ENCODE assay signal across 24 cellular contexts in the genomic region with DNA sequence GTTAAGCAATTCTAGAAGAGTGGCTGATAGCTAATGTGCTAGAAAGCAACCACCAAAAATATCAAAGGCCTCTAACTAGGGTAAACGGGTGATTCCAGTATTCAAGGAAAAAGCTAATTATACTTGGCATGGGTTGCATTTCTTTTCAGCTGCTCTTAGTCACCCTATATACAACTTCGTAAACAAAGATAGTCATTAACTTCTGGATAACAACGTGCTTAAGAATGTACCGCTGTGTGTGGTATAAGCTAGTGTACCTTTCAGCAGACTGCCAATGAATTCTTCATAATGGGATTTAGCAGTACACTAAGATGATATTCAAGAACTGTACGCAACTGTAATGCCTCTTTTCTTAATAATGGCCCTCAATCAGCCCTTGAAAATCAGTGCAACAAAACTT. TPM values are rescaled to one million over a fixed set of nuclear protein-coding genes. Genes with fewer than 3 reads are reported as not detected.
A peak's percentile ranks its signal among the peaks of the same experiment; 100 is the strongest.
DNase-seq lines count a peak whose midpoint lies in the region; ATAC-seq, FAIRE-seq and TF ChIP-seq lines count a peak whose summit lies in the region.
"Had no signal": no experiment of that assay in that cellular context is flagged by ENCODE, and none has a peak within 500 bp of the region (broad histone marks: within the 10 kb centered on the region; RNA-seq: fewer than 3 reads in every experiment).

No MANE protein-coding gene starts in this region.

- no peaks in the 10 kb centered on the region for H3K9me3 ChIP-seq in mesenchymal stem cell (ENCODE audit: control insufficient read depth, low read length)
- H3K9me3 ChIP-seq: upper lobe of left lung had no signal

- H3K4me2 ChIP-seq in mesenchymal stem cell (ENCODE audit: low read length, poor library complexity, severe bottlenecking) = no peak overlapping the region
- H3K4me2 ChIP-seq: GM23338 had no signal

- H3K36me3 ChIP-seq in mesenchymal stem cell (ENCODE audit: control insufficient read depth in 1 of 2, insufficient read depth in 2 of 2, low read depth in 1 of 2, low read length in 2 of 2) = peaks cover 17 to 71% of the 10 kb centered on the region in 2 experiments

- FAIRE-seq in GM12891 (lab: Jason Lieb, UNC) = peak; percentile 65
- FAIRE-seq: frontal cortex, HTR-8/SVneo, kidney had no signal

- H2AK5ac ChIP-seq in mesenchymal stem cell (ENCODE audit: low read length, severe bottlenecking) = no peak overlapping the region

- no peak overlapping the region for H3K14ac ChIP-seq in mesenchymal stem cell (ENCODE audit: low read length in 2 of 2)

- H3K9ac ChIP-seq in mesenchymal stem cell (ENCODE audit: low read length) = no peak overlapping the region

- H3K4me3 ChIP-seq in astrocyte of the cerebellum (ENCODE audit: low read depth, low read length) (no peak overlapping the region), mesenchymal stem cell (ENCODE audit: insufficient read depth in 1 of 2, low read depth in 1 of 2, low read length in 2 of 2) (no peak overlapping the region)
- H3K4me3 ChIP-seq: GM23338, upper lobe of left lung had no signal

- no peaks in the 10 kb centered on the region for H3K27me3 ChIP-seq in mesenchymal stem cell (ENCODE audit: control insufficient read depth in 1 of 2, insufficient read depth in 1 of 2, low read length in 2 of 2)
- H3K27me3 ChIP-seq: upper lobe of left lung had no signal

- no peak overlapping the region for H4K91ac ChIP-seq in mesenchymal stem cell (ENCODE audit: low read length)

- TF ChIP-seq CTCF in astrocyte of the cerebellum (IDR thresholded peaks at IDR 0.05; ENCODE audit: low read depth, low read length, missing control alignments) (no peak), GM10248 (IDR thresholded peaks at IDR 0.05; ENCODE audit: control extremely low read depth, extremely low read depth, low read depth, missing control alignments) (no peak)

- CTCF ChIA-PET in GM10248 (lab: Yijun Ruan, JAX) = interaction anchor here (1.2 kb wide), 1 partner anchor 12 kb away, joined by 3 read pairs; no protein-coding TSS in a partner anchor

- no peak overlapping the region for H2BK15ac ChIP-seq in mesenchymal stem cell (ENCODE audit: low read depth, poor library complexity, severe bottlenecking)

- POLR2A ChIA-PET in GM10248 (lab: Yijun Ruan, JAX) = interaction anchor here (0.6 kb wide), 1 partner anchor 1224 kb away, joined by 3 read pairs; no protein-coding TSS in a partner anchor

- peaks cover 11% of the 10 kb centered on the region for H3K79me1 ChIP-seq in mesenchymal stem cell (replicated peaks; ENCODE audit: low read length, poor library complexity, severe bottlenecking)

- H3K4ac ChIP-seq in mesenchymal stem cell (ENCODE audit: low read depth in 1 of 2, low read length in 2 of 2) = no peak overlapping the region

- no peak overlapping the region for H2BK5ac ChIP-seq in mesenchymal stem cell (ENCODE audit: low read depth, low read length, poor library complexity, severe bottlenecking)

- H2BK120ac ChIP-seq in mesenchymal stem cell (ENCODE audit: low read depth, low read length) = no peak overlapping the region

- no peak overlapping the region for H3K18ac ChIP-seq in mesenchymal stem cell (ENCODE audit: low read depth in 1 of 2, low read length in 2 of 2)

- DNase-seq in GM12891 (ENCODE audit: insufficient read length, low spot score) (no peak), M059J (ENCODE audit: low read depth) (peak; percentile 35), astrocyte of the cerebellum (ENCODE audit: low read depth) (peak; percentile 45), mesenchymal stem cell (peak; percentile 27), GM10248 (ENCODE audit: extremely low spot score) (no peak)
- DNase-seq: activated CD4-positive, alpha-beta T cell treated with anti-CD3 and anti-CD28 coated beads, Interleukin-2, amount 10 ng/mL, durations not matched to agents 24 days and 14 days; activated CD8-positive, alpha-beta memory T cell treated with anti-CD3 and anti-CD28 coated beads, Interleukin-2, amount 50 U/mL, for 4 hours; DND-41; hypothalamus; Karpas-422; kidney; NCI-H1092 treated with DMSO at 0.1 percent for 48 hours; NCI-H69; nucleus accumbens; SIG-M5; stimulated activated CD4-positive, alpha-beta T cell treated with anti-CD3 and anti-CD28 coated beads, Interleukin-4, amount 100 ng/mL, for 4 hours; T-helper 1 cell; upper lobe of left lung had no signal

- H3K4me1 ChIP-seq in mesenchymal stem cell (ENCODE audit: control insufficient read depth, insufficient read depth, low read depth, low read length) = no peaks in the 10 kb centered on the region
- H3K4me1 ChIP-seq: upper lobe of left lung had no signal

- no peak for TF ChIP-seq POLR2A in GM12891 (IDR thresholded peaks at IDR 0.05; ENCODE audit: low read depth, low read length)

- WGBS in mesenchymal stem cell = 83% methylated on average over 4 of the region's 5 CpGs

- ATAC-seq in HG03025 (IDR thresholded peaks at IDR 0.05; ENCODE audit: low FRiP score, unreplicated experiment) = no peak
- ATAC-seq in HG03354 (IDR thresholded peaks at IDR 0.05; ENCODE audit: poor library complexity, severe bottlenecking, unreplicated experiment) = no peak
- ATAC-seq: GM23338 had no signal

- no peak overlapping the region for H2BK12ac ChIP-seq in mesenchymal stem cell (ENCODE audit: low read length in 2 of 2)

- in situ Hi-C loops in astrocyte of the cerebellum (cut with HindIII; ENCODE audit: low sequenced_read_pairs) = no loop called here

- H3K23ac ChIP-seq in mesenchymal stem cell (ENCODE audit: low read length in 2 of 2) = no peak overlapping the region

- H4K8ac ChIP-seq in mesenchymal stem cell (ENCODE audit: low read length) = no peak overlapping the region

- H3K27ac ChIP-seq in mesenchymal stem cell (ENCODE audit: low read length, poor library complexity, severe bottlenecking) = no peak overlapping the region
- H3K27ac ChIP-seq: upper lobe of left lung had no signal

- H2AFZ ChIP-seq in mesenchymal stem cell (ENCODE audit: low read depth, low read length) = no peak overlapping the region
- H2AFZ ChIP-seq: GM23338 had no signal

TF ChIP-seq in GM12891, 5 proteins besides CTCF, POLR2A, EP300 and RAD21:
- TF ChIP-seq PAX5 (IDR thresholded peaks at IDR 0.05; ENCODE audit: insufficient read depth, low read length, severe bottlenecking) (no peak), SPI1 (IDR thresholded peaks at IDR 0.05; ENCODE audit: low read depth, low read length) (no peak), TAF1 (IDR thresholded peaks at IDR 0.05; ENCODE audit: low read depth, low read length) (no peak), POU2F2 (IDR thresholded peaks at IDR 0.05; ENCODE audit: low read depth, low read length) (no peak), POLR2AphosphoS5 (IDR thresholded peaks at IDR 0.05; ENCODE audit: low read depth, low read length) (no peak)

RNA-seq across cellular contexts. Expression of a gene that starts 42.2 kb away (rescaled TPM):
- polyA plus RNA-seq in GM12891 (2012; ENCODE audit: low read depth, missing spikeins) = 1.2 TPM
- total RNA-seq in M059J (2014; rRNA removed; shearing (Covaris generic)) = not detected in 2 replicates
- not detected for polyA plus RNA-seq in mesenchymal stem cell (2013, experiment 1 of 2)
- 0.04 TPM for polyA plus RNA-seq in mesenchymal stem cell (2013, experiment 2 of 2)
- total RNA-seq: activated CD4-positive, alpha-beta T cell treated with anti-CD3 and anti-CD28 coated beads, Interleukin-2, amount 10 ng/mL, durations not matched to agents 24 days and 14 days; GM23338; lung microvascular endothelial cell had no signal
- polyA plus RNA-seq: GM23338 had no signal

Comparison
In these comparisons a context has a peak if more than half of its experiments do, and no peak if none do; other contexts are left out.
1. DNase-seq: peak in M059J (single experiment), astrocyte of the cerebellum (single experiment) and mesenchymal stem cell (single experiment); none in GM12891 (single experiment) and GM10248 (single experiment).